In genomic region chr3:129609591-129610169, GRCh38 we compare ENCODE assay signal across 15 cellular contexts. TPM values are rescaled to one million over a fixed set of nuclear protein-coding genes. Genes with fewer than 3 reads are reported as not detected.
A peak's percentile ranks its signal among the peaks of the same experiment; 100 is the strongest.
DNase-seq lines count a peak whose midpoint lies in the region; ATAC-seq and TF ChIP-seq lines count a peak whose summit lies in the region.
"Had no signal": no experiment of that assay in that cellular context is flagged by ENCODE, and none has a peak within 500 bp of the region (broad histone marks: within the 10 kb centered on the region; RNA-seq: fewer than 3 reads in every experiment).

No MANE protein-coding gene starts in this region.

- no peaks in the 10 kb centered on the region for H3K36me3 ChIP-seq in ascending aorta
- H3K36me3 ChIP-seq in lower lobe of right lung: no peaks in the 10 kb centered on the region
- no peaks in the 10 kb centered on the region for H3K36me3 ChIP-seq in tibial artery
- no peaks in the 10 kb centered on the region for H3K36me3 ChIP-seq in SK-N-SH (replicated peaks in 1 of 2; ENCODE audit: control insufficient read depth in 1 of 2, insufficient read depth in 2 of 2, low read length in 1 of 2)
- H3K36me3 ChIP-seq: suprapubic skin had no signal

- H3K9me2 ChIP-seq in SK-N-SH: no peaks in the 10 kb centered on the region

- DNase-seq in NCI-H2171 treated with DMSO at 0.1 percent for 48 hours (lab: John Stamatoyannopoulos, UW) (peak; percentile 4), NCI-H2171 (lab: John Stamatoyannopoulos, UW) (no peak), ascending aorta (ENCODE audit: low spot score in 2 of 2) (no peak), lower lobe of right lung (no peak), tibial artery (no peak), HuH-7.5 (ENCODE audit: low spot score) (no peak), SK-N-SH (no peak)
- no peak for DNase-seq in activated T-cell treated with anti-CD3 and anti-CD28 coated beads, Interleukin-2, amount 50 U/mL, for 72 hours
- DNase-seq: activated T-cell treated with anti-CD3 and anti-CD28 coated beads, Interleukin-2, amount 50 U/mL, for 24 hours; DMS79 treated with DMSO at 0.1 percent for 48 hours; glutamatergic neuron; kidney glomerular epithelial cell; T-helper 1 cell had no signal

- H3K27me3 ChIP-seq in ascending aorta (no peaks in the 10 kb centered on the region), lower lobe of right lung (ENCODE audit: low read depth) (no peaks in the 10 kb centered on the region), tibial artery (no peaks in the 10 kb centered on the region), SK-N-SH (ENCODE audit: insufficient read depth) (no peaks in the 10 kb centered on the region)

- H2AFZ ChIP-seq in SK-N-SH (ENCODE audit: low read depth): no peak overlapping the region

- peaks cover 2% of the 10 kb centered on the region; the same call in 1 of the 2 replicates for H3K79me2 ChIP-seq in SK-N-SH (ENCODE audit: insufficient read depth)

- no peak for TF ChIP-seq RAD21 in SK-N-SH (IDR thresholded peaks at IDR 0.05; ENCODE audit: low read length)

- H3K4me3 Mint-ChIP-seq in activated T-cell treated with anti-CD3 and anti-CD28 coated beads, Interleukin-2, amount 50 U/mL, for 72 hours: no peak overlapping the region
- H3K4me3 Mint-ChIP-seq: activated T-cell treated with anti-CD3 and anti-CD28 coated beads, Interleukin-2, amount 50 U/mL, for 24 hours had no signal

- peak overlapping the region; percentile 14 to 94 for H3K27ac ChIP-seq in ascending aorta
- H3K27ac ChIP-seq in lower lobe of right lung: peak overlapping the region; percentile 90
- peak overlapping the region; percentile 85 to 99 for H3K27ac ChIP-seq in tibial artery
- H3K27ac ChIP-seq in SK-N-SH (ENCODE audit: low read depth in 2 of 2, low read length in 1 of 2): no peak overlapping the region
- H3K27ac ChIP-seq: suprapubic skin had no signal

- H3F3A ChIP-seq in SK-N-SH (replicated peaks; ENCODE audit: insufficient read depth): peaks cover 14% of the 10 kb centered on the region

- H3K4me2 ChIP-seq in SK-N-SH: no peak overlapping the region

- H3K4me1 ChIP-seq in ascending aorta: peaks cover 15 to 48% of the 10 kb centered on the region in 2 donors
- H3K4me1 ChIP-seq in lower lobe of right lung: peaks cover 69% of the 10 kb centered on the region
- H3K4me1 ChIP-seq in tibial artery: peaks cover 8 to 57% (median 52%) of the 10 kb centered on the region in 4 donors
- peaks cover 7 to 10% of the 10 kb centered on the region in 2 experiments; a peak in 1 of 4 replicates for H3K4me1 ChIP-seq in SK-N-SH (ENCODE audit: control insufficient read depth in 1 of 2, insufficient read depth in 2 of 2, low read depth in 1 of 2, low read length in 1 of 2)

- peaks cover 13% of the 10 kb centered on the region for H3K4me1 Mint-ChIP-seq in activated T-cell treated with anti-CD3 and anti-CD28 coated beads, Interleukin-2, amount 50 U/mL, for 72 hours (ENCODE audit: low read depth)

- H3K4me3 ChIP-seq in ascending aorta (no peak overlapping the region), lower lobe of right lung (no peak overlapping the region), tibial artery (no peak overlapping the region), SK-N-SH (ENCODE audit: low read depth in 2 of 2, low read length in 1 of 2) (no peak overlapping the region)
- H3K4me3 ChIP-seq: skin epidermis, suprapubic skin had no signal

- intact Hi-C loops in ascending aorta (cut with DNase I): no loop called here
- intact Hi-C loops in lower lobe of right lung (cut with DNase I): no loop called here
- intact Hi-C loops in tibial artery (cut with DNase I; ENCODE audit: low total_unique reads): loop anchor here (5.0 kb wide), 1 partner anchor 117 kb away; no protein-coding TSS in a partner anchor

- peaks cover 2% of the 10 kb centered on the region for H4K20me1 ChIP-seq in SK-N-SH (ENCODE audit: insufficient read depth)

- H3K36me3 Mint-ChIP-seq in activated T-cell treated with anti-CD3 and anti-CD28 coated beads, Interleukin-2, amount 50 U/mL, for 72 hours (ENCODE audit: insufficient read depth in 2 of 2): peaks cover 4 to 5% of the 10 kb centered on the region in 2 donors

- H3K9ac ChIP-seq in SK-N-SH: no peak overlapping the region

- 62% methylated on average over 3 of the region's 3 CpGs for whole genome bisulfite sequencing in SK-N-SH (ENCODE audit: low lambda C conversion rate)

- no peak for ATAC-seq in lower lobe of right lung
- ATAC-seq in activated T-cell treated with anti-CD3 and anti-CD28 coated beads, Interleukin-2, amount 50 U/mL, for 72 hours (replicated peaks in 1 of 2): no peak

- CTCF ChIA-PET in SK-N-SH (lab: Yijun Ruan, JAX): interaction anchor here (1.0 kb wide), 1 partner anchor 123 kb away, joined by 3 read pairs; no protein-coding TSS in a partner anchor

- peaks cover 35% of the 10 kb centered on the region for H3K27me3 Mint-ChIP-seq in activated T-cell treated with anti-CD3 and anti-CD28 coated beads, Interleukin-2, amount 50 U/mL, for 72 hours (ENCODE audit: low read depth)

- TF ChIP-seq CTCF in ascending aorta (IDR thresholded peaks at IDR 0.05) (no peak), lower lobe of right lung (IDR thresholded peaks at IDR 0.05) (no peak), tibial artery (IDR thresholded peaks at IDR 0.05) (no peak), SK-N-SH (IDR thresholded peaks at IDR 0.05) (no peak)

- H3K9me3 ChIP-seq in ascending aorta: no peaks in the 10 kb centered on the region
- no peaks in the 10 kb centered on the region for H3K9me3 ChIP-seq in lower lobe of right lung
- no peaks in the 10 kb centered on the region for H3K9me3 ChIP-seq in tibial artery
- H3K9me3 ChIP-seq in SK-N-SH: no peaks in the 10 kb centered on the region
- H3K9me3 ChIP-seq: suprapubic skin had no signal

- no peak for TF ChIP-seq EP300 in SK-N-SH (IDR thresholded peaks at IDR 0.05; ENCODE audit: borderline replicate concordance in 1 of 2, low read depth in 1 of 2, low read length in 1 of 2)

- POLR2A ChIA-PET in SK-N-SH (lab: Yijun Ruan, JAX): no interaction called here

- no peaks in the 10 kb centered on the region for H3K9me3 Mint-ChIP-seq in activated T-cell treated with anti-CD3 and anti-CD28 coated beads, Interleukin-2, amount 50 U/mL, for 72 hours
- H3K9me3 Mint-ChIP-seq: activated T-cell treated with anti-CD3 and anti-CD28 coated beads, Interleukin-2, amount 50 U/mL, for 24 hours had no signal

- no peak overlapping the region for H3K27ac Mint-ChIP-seq in activated T-cell treated with anti-CD3 and anti-CD28 coated beads, Interleukin-2, amount 50 U/mL, for 72 hours
- H3K27ac Mint-ChIP-seq: activated T-cell treated with anti-CD3 and anti-CD28 coated beads, Interleukin-2, amount 50 U/mL, for 24 hours had no signal

TF ChIP-seq in SK-N-SH, 30 proteins besides CTCF, POLR2A, EP300 and RAD21:
- TF ChIP-seq SMC3 (IDR thresholded peaks at IDR 0.05; ENCODE audit: low read depth, low read length) (no peak), TEAD4 (IDR thresholded peaks at IDR 0.05; ENCODE audit: borderline replicate concordance, insufficient read depth) (no peak), CHD2 (IDR thresholded peaks at IDR 0.05; ENCODE audit: low read length, partially characterized antibody) (no peak), IRF3 (IDR thresholded peaks at IDR 0.05; ENCODE audit: low read depth, low read length) (no peak), ZBTB33 (IDR thresholded peaks at IDR 0.05; ENCODE audit: borderline replicate concordance, low read depth) (no peak), YY1 (IDR thresholded peaks at IDR 0.05; ENCODE audit: low read depth) (no peak), NRF1 (IDR thresholded peaks at IDR 0.05; ENCODE audit: low read depth, low read length) (no peak)
TF ChIP-seq in SK-N-SH: peak in this region for 0.

RNA-seq across cellular contexts. Expression of gene PLXND1, which starts 3.2 kb away (rescaled TPM):
- total RNA-seq in ascending aorta (407 TPM), lower lobe of right lung (233 TPM)
- 1 to 10 TPM; 4.1 to 4.2 TPM for total RNA-seq in activated T-cell treated with anti-CD3 and anti-CD28 coated beads, Interleukin-2, amount 50 U/mL, for 72 hours
- 43.0 and 53.5 TPM in 2 replicates for polyA plus RNA-seq in SK-N-SH (2012; rRNA removed)
- polyA plus RNA-seq in SK-N-SH (2012; cell fraction: cytosol; rRNA removed): 26.5 and 37.7 TPM in 2 replicates
- 122 and 155 TPM in 2 replicates for polyA plus RNA-seq in SK-N-SH (2012; cell fraction: nucleus; rRNA removed)

Comparison
In these comparisons a context has a peak if more than half of its experiments do, and no peak if none do; other contexts are left out.
1. H3K27ac ChIP-seq: peak in ascending aorta (2 of 2), lower lobe of right lung (single experiment) and tibial artery (2 of 2); none in SK-N-SH (0 of 2).
2. RNA of gene PLXND1, which starts 3.2 kb away (total RNA-seq): 407 TPM in ascending aorta (single experiment) and 233 TPM in lower lobe of right lung (single experiment); 4.1 to 4.2 TPM in activated T-cell treated with anti-CD3 and anti-CD28 coated beads, Interleukin-2, amount 50 U/mL, for 72 hours; every median in the first group is over 10 times any median in the second.